Comparison of ENCODE assay signal across 12 cellular contexts in genomic region chr2:12430036-12430795, GRCh38.
DNase-seq lines count a peak whose midpoint lies in the region; FAIRE-seq and TF ChIP-seq lines count a peak whose summit lies in the region.
"Had no signal": no experiment of that assay in that cellular context is flagged by ENCODE, and none has a peak within 500 bp of the region (broad histone marks: within the 10 kb centered on the region; RNA-seq: fewer than 3 reads in every experiment).

No MANE protein-coding gene starts in this region.

- H3K4me2 ChIP-seq in astrocyte (ENCODE audit: low read length) = no peak overlapping the region

- H3K4me3 Mint-ChIP-seq in CD14-positive monocyte (peak overlapping the region; percentile 27 to 63), astrocyte (ENCODE audit: unreplicated experiment) (no peak overlapping the region)

- peak; percentile 79 for FAIRE-seq in astrocyte (lab: Jason Lieb, UNC)
- FAIRE-seq: urothelium cell line had no signal

- peak overlapping the region; percentile 79 to 95 (median 91) for H3K27ac Mint-ChIP-seq in CD14-positive monocyte
- H3K27ac Mint-ChIP-seq in astrocyte (ENCODE audit: unreplicated experiment) = peak overlapping the region; percentile 30

- no peaks in the 10 kb centered on the region for H4K20me1 ChIP-seq in astrocyte (ENCODE audit: insufficient read depth, low read length)

- no peaks in the 10 kb centered on the region for H3K27me3 ChIP-seq in astrocyte (ENCODE audit: insufficient read depth, low read length)
- no peaks in the 10 kb centered on the region for H3K27me3 ChIP-seq in mononuclear cell (ENCODE audit: insufficient read depth, low read length)

- H3K9me3 ChIP-seq in astrocyte (ENCODE audit: insufficient read depth, low read depth, low read length) (no peaks in the 10 kb centered on the region), mononuclear cell (ENCODE audit: low read depth, low read length) (no peaks in the 10 kb centered on the region)

- H3K4me3 ChIP-seq in astrocyte (ENCODE audit: insufficient read depth, low read depth, low read length) (no peak overlapping the region), mononuclear cell (ENCODE audit: low read length) (peak overlapping the region; percentile 10)

- H3K9me3 Mint-ChIP-seq in CD14-positive monocyte (peaks cover 0 to 2% (median 0%) of the 10 kb centered on the region in 7 donors), astrocyte (ENCODE audit: unreplicated experiment) (no peaks in the 10 kb centered on the region)

- peaks cover 3% of the 10 kb centered on the region for H3K4me1 ChIP-seq in astrocyte (ENCODE audit: insufficient read depth, low read length)
- peaks cover 23% of the 10 kb centered on the region for H3K4me1 ChIP-seq in mononuclear cell (ENCODE audit: insufficient read depth, low read length)

- no peak overlapping the region for H3K27ac ChIP-seq in astrocyte (ENCODE audit: low read depth, low read length)

- no peak for DNase-seq in CD14-positive monocyte (ENCODE audit: low spot score)
- peak; percentile 22 for DNase-seq in HPDE6-E6E7 (ENCODE audit: extremely low spot score)
- DNase-seq in astrocyte (ENCODE audit: low read depth) = peak; percentile 64
- DNase-seq in NCI-H1417 treated with DMSO at 0.1 percent for 48 hours (lab: John Stamatoyannopoulos, UW) = no peak
- DNase-seq in NCI-H1436 treated with DMSO at 0.1 percent for 48 hours (lab: John Stamatoyannopoulos, UW) = no peak
- no peak for DNase-seq in NK-92 (lab: John Stamatoyannopoulos, UW; ENCODE audit: unreplicated experiment)
- no peak for DNase-seq in NCI-H187 (lab: John Stamatoyannopoulos, UW)
- DNase-seq: activated T-cell treated with anti-CD3 and anti-CD28 coated beads, Interleukin-2, amount 50 U/mL, for 1 hour; foreskin melanocyte; NCI-H1694 treated with DMSO at 0.1 percent for 48 hours had no signal

- H3K36me3 Mint-ChIP-seq in CD14-positive monocyte (no peaks in the 10 kb centered on the region), astrocyte (ENCODE audit: low read depth, unreplicated experiment) (no peaks in the 10 kb centered on the region)

- H3K79me2 ChIP-seq in astrocyte (ENCODE audit: insufficient read depth, low read length) = no peaks in the 10 kb centered on the region

- H3K9ac ChIP-seq in astrocyte (ENCODE audit: low read length) = no peak overlapping the region

- intact Hi-C loops in CD14-positive monocyte (cut with micrococcal nuclease) = no loop called here

- H2AFZ ChIP-seq in astrocyte (ENCODE audit: low read depth, low read length) = no peak overlapping the region

- no peaks in the 10 kb centered on the region for H3K36me3 ChIP-seq in astrocyte (ENCODE audit: insufficient read depth, low read length)

- H3K4me1 Mint-ChIP-seq in CD14-positive monocyte = peaks cover 25% of the 10 kb centered on the region
- peaks cover 17% of the 10 kb centered on the region for H3K4me1 Mint-ChIP-seq in astrocyte (ENCODE audit: low read depth, unreplicated experiment)

- TF ChIP-seq CTCF in CD14-positive monocyte (IDR thresholded peaks at IDR 0.05) (no peak), astrocyte (IDR thresholded peaks at IDR 0.05; ENCODE audit: insufficient read depth, low read depth, low read length) (no peak)

- H3K27me3 Mint-ChIP-seq in CD14-positive monocyte (ENCODE audit: low read depth in 3 of 3) (no peaks in the 10 kb centered on the region), astrocyte (ENCODE audit: low read depth, unreplicated experiment) (no peaks in the 10 kb centered on the region)

Comparison
In these comparisons a context has a peak if more than half of its experiments do, and no peak if none do; other contexts are left out.
1. DNase-seq: peak in HPDE6-E6E7 (single experiment) and astrocyte (single experiment); none in CD14-positive monocyte (single experiment), NCI-H1417 treated with DMSO at 0.1 percent for 48 hours (single experiment), NCI-H1436 treated with DMSO at 0.1 percent for 48 hours (single experiment), NK-92 (single experiment) and NCI-H187 (0 of 2).